ENCODE assay signal across 11 cellular contexts in the genomic region with DNA sequence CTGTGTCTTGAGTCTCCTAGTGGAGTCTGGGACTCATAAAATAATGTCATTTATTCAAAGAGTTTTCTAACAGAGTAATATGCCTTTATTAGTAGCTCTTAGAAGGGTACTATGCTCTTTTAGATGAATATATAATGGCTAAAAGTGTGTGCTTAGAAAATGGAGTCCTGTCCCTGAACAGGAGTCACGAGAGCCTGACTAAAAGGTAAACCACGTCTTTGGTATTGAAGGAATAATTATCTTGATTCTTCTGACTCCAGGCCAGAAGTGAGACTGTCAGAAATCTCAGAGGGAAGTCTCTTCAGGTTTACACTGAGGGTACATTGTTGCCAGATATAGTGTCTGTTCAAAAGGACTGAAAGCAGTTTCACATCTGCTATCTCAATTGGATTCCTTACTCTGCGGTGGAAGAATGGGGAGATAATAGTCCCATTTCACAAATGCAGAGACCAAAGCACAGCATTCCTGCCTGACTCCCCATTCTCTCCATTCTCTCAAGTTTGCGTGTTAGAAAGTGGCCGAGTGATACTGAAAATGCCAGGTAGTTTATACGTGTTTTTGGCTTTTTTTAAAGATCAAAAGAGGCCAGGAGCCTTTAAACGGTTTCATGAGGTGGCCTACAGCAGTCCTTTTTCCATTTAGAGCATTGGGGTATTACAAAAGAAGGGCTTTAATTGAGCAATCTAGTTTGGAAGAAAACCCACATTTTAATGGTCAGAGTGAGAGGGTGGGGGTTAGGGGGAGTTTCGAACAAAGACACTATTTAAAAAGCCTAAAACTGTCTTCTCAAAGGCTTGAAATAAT.
DNase-seq lines count a peak whose midpoint lies in the region; ATAC-seq and TF ChIP-seq lines count a peak whose summit lies in the region.
"Had no signal": no experiment of that assay in that cellular context is flagged by ENCODE, and none has a peak within 500 bp of the region (broad histone marks: within the 10 kb centered on the region; RNA-seq: fewer than 3 reads in every experiment).

No MANE protein-coding gene starts in this region.

- peak overlapping the region; percentile 11 for H3K4me2 ChIP-seq in osteoblast (ENCODE audit: insufficient read depth, low read length)

- H3K36me3 ChIP-seq in BJ (ENCODE audit: control insufficient read depth, insufficient read depth, low read length): peaks cover 3% of the 10 kb centered on the region
- H3K36me3 ChIP-seq in gastroesophageal sphincter: peaks cover 0 to 27% of the 10 kb centered on the region in 2 donors
- peaks cover 23% of the 10 kb centered on the region for H3K36me3 ChIP-seq in osteoblast (ENCODE audit: insufficient read depth, low read length)
- H3K36me3 ChIP-seq in adrenal gland (replicated peaks in 1 of 2): peaks cover 0 to 16% of the 10 kb centered on the region in 2 donors

- H3K27ac ChIP-seq in gastroesophageal sphincter: peak overlapping the region; percentile 77 to 93 (median 82)
- peak overlapping the region; percentile 68 for H3K27ac ChIP-seq in osteoblast (ENCODE audit: low read depth, low read length)
- H3K27ac ChIP-seq in adrenal gland: peak overlapping the region in 2 of 5 donors; percentile 47 to 62

- TF ChIP-seq POLR2A in gastroesophageal sphincter (IDR thresholded peaks at IDR 0.05): no peak
- no peak for TF ChIP-seq POLR2A in adrenal gland (IDR thresholded peaks at IDR 0.05)

- H3K4me1 Mint-ChIP-seq in activated naive CD8-positive, alpha-beta T cell (ENCODE audit: low read depth): peaks cover 25% of the 10 kb centered on the region

- H4K20me1 ChIP-seq in osteoblast (ENCODE audit: insufficient read depth, low read length): no peaks in the 10 kb centered on the region

- H2AFZ ChIP-seq in osteoblast (ENCODE audit: low read length): no peak overlapping the region

- no peaks in the 10 kb centered on the region for H3K79me2 ChIP-seq in osteoblast (ENCODE audit: insufficient read depth, low read length)

- POLR2A ChIA-PET in BJ (lab: Charles Lee): no interaction called here

- CTCF ChIA-PET in BJ (lab: Yijun Ruan, JAX): interaction anchor here (0.7 to 1.8 kb wide), 10 partner anchors 11 to 253 kb away, joined by 3 to 8 read pairs (median 4); partner anchors contain the start of gene DHRS3

- TF ChIP-seq CTCF in BJ (IDR thresholded peaks at IDR 0.05; ENCODE audit: insufficient read depth, low read depth, low read length): no peak
- TF ChIP-seq CTCF in gastroesophageal sphincter (IDR thresholded peaks at IDR 0.05): no peak
- TF ChIP-seq CTCF in osteoblast (IDR thresholded peaks at IDR 0.05; ENCODE audit: extremely low read depth, low read depth, low read length): no peak
- no peak for TF ChIP-seq CTCF in adrenal gland (IDR thresholded peaks at IDR 0.05)

- H3K36me3 Mint-ChIP-seq in activated naive CD8-positive, alpha-beta T cell: peaks cover 33% of the 10 kb centered on the region

- peak; percentile 78 for ATAC-seq in gastroesophageal sphincter

- DNase-seq in BJ (ENCODE audit: low read depth) (peak; percentile 61), osteoblast (ENCODE audit: insufficient read length, low spot score, missing footprints) (no peak), NCI-H1417 (lab: John Stamatoyannopoulos, UW) (no peak), NCI-H2196 treated with DMSO at 0.1 percent for 48 hours (lab: John Stamatoyannopoulos, UW; ENCODE audit: unreplicated experiment) (no peak), adrenal gland (no peak)
- no peak for DNase-seq in activated CD4-positive, alpha-beta T cell treated with anti-CD3 and anti-CD28 coated beads, Interleukin-2, amount 50 U/mL, for 48 hours
- DNase-seq: Caco-2, NCI-H2171 had no signal

- peaks cover 5% of the 10 kb centered on the region for H3K9me3 Mint-ChIP-seq in activated naive CD8-positive, alpha-beta T cell (ENCODE audit: low read depth)

- peaks cover 37 to 76% (median 50%) of the 10 kb centered on the region in 3 donors for H3K4me1 ChIP-seq in gastroesophageal sphincter
- H3K4me1 ChIP-seq in osteoblast (ENCODE audit: insufficient read depth, low read length): peaks cover 42% of the 10 kb centered on the region
- H3K4me1 ChIP-seq in adrenal gland (replicated peaks in 1 of 2): peaks cover 8 to 30% of the 10 kb centered on the region in 2 donors

- H3K4me3 Mint-ChIP-seq in activated naive CD8-positive, alpha-beta T cell: no peak overlapping the region
- H3K4me3 Mint-ChIP-seq: activated naive CD4-positive, alpha-beta T cell treated with anti-CD3 and anti-CD28 coated beads for 36 hours had no signal

- H3K27me3 ChIP-seq in BJ (ENCODE audit: control insufficient read depth, insufficient read depth, low read length) (no peaks in the 10 kb centered on the region), gastroesophageal sphincter (no peaks in the 10 kb centered on the region), osteoblast (ENCODE audit: insufficient read depth, low read length) (no peaks in the 10 kb centered on the region), adrenal gland (no peaks in the 10 kb centered on the region)

- H3K27ac Mint-ChIP-seq in activated naive CD8-positive, alpha-beta T cell: peak overlapping the region; percentile 11
- H3K27ac Mint-ChIP-seq: activated naive CD4-positive, alpha-beta T cell treated with anti-CD3 and anti-CD28 coated beads for 36 hours had no signal

- no peaks in the 10 kb centered on the region for H3K27me3 Mint-ChIP-seq in activated naive CD8-positive, alpha-beta T cell

- 19 to 36% methylated on average over 8 of the region's 8 CpGs for WGBS in gastroesophageal sphincter (ENCODE audit: low coverage in 1 of 2), 2 donors
- 71 to 84% (median 77%) methylated on average over 8 of the region's 8 CpGs for WGBS in adrenal gland, 4 donors

- H3K9me3 ChIP-seq in gastroesophageal sphincter (no peaks in the 10 kb centered on the region), osteoblast (ENCODE audit: low read depth, low read length) (no peaks in the 10 kb centered on the region), adrenal gland (replicated peaks in 1 of 3) (no peaks in the 10 kb centered on the region)
- H3K9me3 ChIP-seq: Caco-2 had no signal

- intact Hi-C loops in adrenal gland (cut with DNase I): no loop called here

- H3K4me3 ChIP-seq in BJ (ENCODE audit: low read depth, low read length) (no peak overlapping the region), gastroesophageal sphincter (no peak overlapping the region), osteoblast (ENCODE audit: insufficient read depth, low read length) (no peak overlapping the region), adrenal gland (no peak overlapping the region)

- no peak for TF ChIP-seq EP300 in gastroesophageal sphincter (IDR thresholded peaks at IDR 0.05)
